Comparison of ENCODE assay signal across 32 cellular contexts in the genomic region with DNA sequence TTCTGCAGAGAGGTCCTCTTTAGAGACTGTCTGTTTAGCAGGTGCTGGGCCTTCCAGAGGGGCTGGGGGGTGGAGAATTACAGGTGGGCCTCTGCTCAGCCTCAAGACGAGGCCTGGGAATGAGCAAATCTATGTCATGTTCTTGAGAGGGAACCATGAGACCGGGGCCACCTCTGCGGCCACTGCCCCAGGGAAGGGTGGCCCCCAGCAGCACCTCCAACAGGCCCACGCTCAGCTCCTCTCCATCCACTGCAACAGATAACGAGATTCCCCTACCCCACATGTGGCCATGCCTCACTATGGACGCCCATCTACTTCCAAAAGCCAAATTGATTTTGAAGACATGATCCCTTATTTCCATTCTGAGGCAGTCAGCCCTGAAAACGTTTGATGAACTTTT.
"Had no signal": no experiment of that assay in that cellular context is flagged by ENCODE, and none has a peak within 500 bp of the region (broad histone marks: within the 10 kb centered on the region; RNA-seq: fewer than 3 reads in every experiment).

No MANE protein-coding gene starts in this region.

- H3K27me3 ChIP-seq: adrenal gland, body of pancreas, brain microvascular endothelial cell had no signal

- H3K36me3 ChIP-seq: adrenal gland, brain microvascular endothelial cell, breast epithelium had no signal

- H3K4me3 ChIP-seq: adrenal gland, body of pancreas, breast epithelium had no signal

- H3K27ac ChIP-seq: adrenal gland, body of pancreas, brain microvascular endothelial cell, breast epithelium, VCaP had no signal

- H3K4me1 ChIP-seq: adrenal gland, breast epithelium had no signal

- FAIRE-seq: astrocyte, TTC549 had no signal

- DNase-seq: activated B cell treated with CpG ODN at 0.5 μM for 24 hours; activated CD4-positive, alpha-beta memory T cell treated with anti-CD3 and anti-CD28 coated beads for 36 hours; activated CD4-positive, alpha-beta T cell treated with anti-CD3 and anti-CD28 coated beads for 4 hours; activated CD4-positive, alpha-beta T cell treated with anti-CD3 and anti-CD28 coated beads, Interleukin-2, amount 10 ng/mL, durations not matched to agents 24 days and 14 days; activated CD4-positive, alpha-beta T cell treated with anti-CD3 and anti-CD28 coated beads, Interleukin-2, amount 50 U/mL, for 1 hour; activated CD4-positive, alpha-beta T cell treated with anti-CD3 and anti-CD28 coated beads, Interleukin-2, amount 50 U/mL, for 4 hours; activated CD4-positive, CD25-positive, alpha-beta regulatory T cell treated with anti-CD3 and anti-CD28 coated beads, Interleukin-2, amount 50 U/mL, for 72 hours; activated CD8-positive, alpha-beta memory T cell treated with anti-CD3 and anti-CD28 coated beads, Interleukin-2, amount 50 U/mL, for 4 hours; activated CD8-positive, alpha-beta T cell treated with anti-CD3 and anti-CD28 coated beads for 36 hours; activated effector memory CD4-positive, alpha-beta T cell treated with anti-CD3 and anti-CD28 coated beads, Interleukin-2, amount 50 U/mL, for 16 hours; activated gamma-delta T cell treated with Interleukin-2 at 50 U/mL for 16 hours; activated naive CD4-positive, alpha-beta T cell; activated naive CD4-positive, alpha-beta T cell treated with anti-CD3 and anti-CD28 coated beads for 36 hours; activated naive CD4-positive, alpha-beta T cell treated with anti-CD3 and anti-CD28 coated beads, Interleukin-2, amount 50 U/mL, for 16 hours; activated naive CD8-positive, alpha-beta T cell treated with anti-CD3 and anti-CD28 coated beads for 36 hours; activated T-cell treated with anti-CD3 and anti-CD28 coated beads for 4 hours; activated T-cell treated with anti-CD3 and anti-CD28 coated beads, Interleukin-2, amount 50 U/mL, for 1 hour; activated T-cell treated with anti-CD3 and anti-CD28 coated beads, Interleukin-2, amount 50 U/mL, for 4 hours; activated T-cell treated with anti-CD3 and anti-CD28 coated beads, Interleukin-2, amount 50 U/mL, for 72 hours; adrenal gland; amniotic stem cell; aorta; body of pancreas; brain microvascular endothelial cell; central memory CD4-positive, alpha-beta T cell; T-helper 1 cell; T-helper 2 cell; T-helper 9 cell had no signal

- H3K9me3 ChIP-seq: adrenal gland, body of pancreas, breast epithelium had no signal
